8 cellular contexts compared by ENCODE assay signal in genomic region chr2:241035818-241036396, GRCh38. TPM values are rescaled to one million over a fixed set of nuclear protein-coding genes. Genes with fewer than 3 reads are reported as not detected.
DNase-seq lines count a peak whose midpoint lies in the region; ATAC-seq and TF ChIP-seq lines count a peak whose summit lies in the region.

No MANE protein-coding gene starts in this region.

- ATAC-seq in HG02798 (IDR thresholded peaks at IDR 0.05; ENCODE audit: poor library complexity, unreplicated experiment): peak; percentile 20

- no peaks in the 10 kb centered on the region for H3K27me3 ChIP-seq in WERI-Rb-1 (ENCODE audit: insufficient read depth, low read depth, severe bottlenecking)

- H3K27ac Mint-ChIP-seq in activated T-cell treated with anti-CD3 and anti-CD28 coated beads, Interleukin-2, amount 50 U/mL, for 24 hours: no peak overlapping the region
- peak overlapping the region in 1 of 6 donors; percentile 23 for H3K27ac Mint-ChIP-seq in immature natural killer cell

- peaks cover 2% of the 10 kb centered on the region for H3K36me3 Mint-ChIP-seq in activated T-cell treated with anti-CD3 and anti-CD28 coated beads, Interleukin-2, amount 50 U/mL, for 24 hours (ENCODE audit: low read depth)
- H3K36me3 Mint-ChIP-seq in immature natural killer cell: no peaks in the 10 kb centered on the region

- H3K4me3 Mint-ChIP-seq in activated T-cell treated with anti-CD3 and anti-CD28 coated beads, Interleukin-2, amount 50 U/mL, for 24 hours: peak overlapping the region; percentile 68
- peak overlapping the region; percentile 62 to 74 (median 70) for H3K4me3 Mint-ChIP-seq in immature natural killer cell

- TF ChIP-seq CTCF in WERI-Rb-1 (IDR thresholded peaks at IDR 0.05; ENCODE audit: low read depth, low read length): no peak

- no peaks in the 10 kb centered on the region for H3K9me3 ChIP-seq in WERI-Rb-1 (ENCODE audit: severe bottlenecking)

- peaks cover 27% of the 10 kb centered on the region for H3K4me1 Mint-ChIP-seq in activated T-cell treated with anti-CD3 and anti-CD28 coated beads, Interleukin-2, amount 50 U/mL, for 24 hours (ENCODE audit: low read depth)
- H3K4me1 Mint-ChIP-seq in immature natural killer cell: peaks cover 0 to 9% of the 10 kb centered on the region in 2 donors

- no peak overlapping the region for H3K4me3 ChIP-seq in WERI-Rb-1 (ENCODE audit: low read depth, low read length)

- H3K27me3 Mint-ChIP-seq in activated T-cell treated with anti-CD3 and anti-CD28 coated beads, Interleukin-2, amount 50 U/mL, for 24 hours: no peaks in the 10 kb centered on the region
- peaks cover 0 to 2% (median 1%) of the 10 kb centered on the region in 3 donors for H3K27me3 Mint-ChIP-seq in immature natural killer cell (ENCODE audit: low read depth in 3 of 3)

- H3K9me3 Mint-ChIP-seq in activated T-cell treated with anti-CD3 and anti-CD28 coated beads, Interleukin-2, amount 50 U/mL, for 24 hours: no peaks in the 10 kb centered on the region
- H3K9me3 Mint-ChIP-seq in immature natural killer cell: no peaks in the 10 kb centered on the region

- no peaks in the 10 kb centered on the region for H3K36me3 ChIP-seq in WERI-Rb-1

- no peak overlapping the region for H3K27ac ChIP-seq in WERI-Rb-1

- DNase-seq in G401 (ENCODE audit: low spot score) (peak; percentile 41), immature natural killer cell (no peak), SW 1271 (lab: John Stamatoyannopoulos, UW) (no peak), superior temporal gyrus (ENCODE audit: extremely low spot score) (no peak), WERI-Rb-1 (no peak), MV-4-11 (lab: John Stamatoyannopoulos, UW) (no peak)
- DNase-seq in activated T-cell treated with anti-CD3 and anti-CD28 coated beads, Interleukin-2, amount 50 U/mL, for 24 hours: no peak

- in situ Hi-C loops in G401 (cut with HindIII; ENCODE audit: low sequenced_read_pairs): no loop called here

RNA-seq across cellular contexts. Expression of gene SNED1, which starts 37.5 kb away (rescaled TPM):
- 0.07 and 2.2 TPM in 2 replicates for total RNA-seq in G401 (2014; rRNA removed; shearing (Covaris generic))
- polyA plus RNA-seq in immature natural killer cell: under 1 TPM in 2 of 3 donors, not detected in 1; 0.24 to 0.56 TPM
